26 cellular contexts compared by ENCODE assay signal in genomic region chr11:67657300-67657699, GRCh38. TPM values are rescaled to one million over a fixed set of nuclear protein-coding genes. Genes with fewer than 3 reads are reported as not detected.
DNase-seq lines count a peak whose midpoint lies in the region; ATAC-seq and TF ChIP-seq lines count a peak whose summit lies in the region.
"Had no signal": no experiment of that assay in that cellular context is flagged by ENCODE, and none has a peak within 500 bp of the region (broad histone marks: within the 10 kb centered on the region; RNA-seq: fewer than 3 reads in every experiment).

No MANE protein-coding gene starts in this region.

- no peaks in the 10 kb centered on the region for H3K36me3 Mint-ChIP-seq in activated CD8-positive, alpha-beta T cell treated with anti-CD3 and anti-CD28 coated beads for 36 hours (ENCODE audit: low read depth)
- H3K36me3 Mint-ChIP-seq in activated CD8-positive, alpha-beta T cell treated with anti-CD3 and anti-CD28 coated beads, Interleukin-2, amount 10 ng/mL, durations not matched to agents 7 days and 5 days (ENCODE audit: low read depth), result peaks cover 6% of the 10 kb centered on the region
- peaks cover 10% of the 10 kb centered on the region for H3K36me3 Mint-ChIP-seq in activated CD4-positive, alpha-beta memory T cell treated with anti-CD3 and anti-CD28 coated beads, Interleukin-2, amount 10 ng/mL, durations not matched to agents 7 days and 5 days (ENCODE audit: low read depth)
- H3K36me3 Mint-ChIP-seq: activated naive CD4-positive, alpha-beta T cell treated with anti-CD3 and anti-CD28 coated beads, Interleukin-2, amount 10 ng/mL, durations not matched to agents 7 days and 5 days; natural killer cell treated with Interleukin-12 subunit alpha and Interleukin-12 subunit beta and Interleukin-15 and Interleukin-18, amount 100 ng/mL, for 72 hours had no signal

- H3K27me3 ChIP-seq in prostate gland (replicated peaks; ENCODE audit: insufficient read depth), result no peaks in the 10 kb centered on the region
- H3K27me3 ChIP-seq: brain microvascular endothelial cell, hepatocyte, testis, vagina had no signal

- no peak for TF ChIP-seq CTCF in activated CD8-positive, alpha-beta T cell treated with anti-CD3 and anti-CD28 coated beads for 36 hours (IDR thresholded peaks at IDR 0.05)
- no peak for TF ChIP-seq CTCF in GM12865 (IDR thresholded peaks at IDR 0.05; ENCODE audit: insufficient read depth, low read depth, low read length, missing control alignments)
- TF ChIP-seq CTCF in prostate gland (IDR thresholded peaks at IDR 0.05), result no peak
- TF ChIP-seq CTCF in foreskin fibroblast (IDR thresholded peaks at IDR 0.05; ENCODE audit: low read depth, low read length), result no peak

- H3K4me3 ChIP-seq in GM12865 (ENCODE audit: low read depth, low read length) (no peak overlapping the region), prostate gland (no peak overlapping the region), foreskin fibroblast (ENCODE audit: low read depth in 1 of 2, low read length in 2 of 2) (no peak overlapping the region)
- H3K4me3 ChIP-seq: gastroesophageal sphincter, hepatocyte, testis, vagina had no signal

- H3K27me3 Mint-ChIP-seq in activated CD8-positive, alpha-beta T cell treated with anti-CD3 and anti-CD28 coated beads for 36 hours, result no peaks in the 10 kb centered on the region
- H3K27me3 Mint-ChIP-seq in activated CD8-positive, alpha-beta T cell treated with anti-CD3 and anti-CD28 coated beads, Interleukin-2, amount 10 ng/mL, durations not matched to agents 7 days and 5 days (ENCODE audit: low read depth), result no peaks in the 10 kb centered on the region
- H3K27me3 Mint-ChIP-seq in activated CD4-positive, alpha-beta memory T cell treated with anti-CD3 and anti-CD28 coated beads, Interleukin-2, amount 10 ng/mL, durations not matched to agents 7 days and 5 days, result peaks cover 12% of the 10 kb centered on the region
- H3K27me3 Mint-ChIP-seq: CD4-positive, alpha-beta T cell; stimulated activated naive B cell treated with anti-CD40 and anti-IgM and Interleukin-4, amounts not matched to agents 10 μg/mL and 1 μg/mL and 100 μg/mL, for 72 hours; T-helper 17 cell had no signal

- H3K4me1 ChIP-seq in prostate gland (replicated peaks), result no peaks in the 10 kb centered on the region
- H3K4me1 ChIP-seq: gastroesophageal sphincter, testis had no signal

- no peaks in the 10 kb centered on the region for H3K9me3 Mint-ChIP-seq in activated CD8-positive, alpha-beta T cell treated with anti-CD3 and anti-CD28 coated beads for 36 hours
- H3K9me3 Mint-ChIP-seq in activated CD8-positive, alpha-beta T cell treated with anti-CD3 and anti-CD28 coated beads, Interleukin-2, amount 10 ng/mL, durations not matched to agents 7 days and 5 days (ENCODE audit: insufficient read depth), result peaks cover 6% of the 10 kb centered on the region
- H3K9me3 Mint-ChIP-seq in activated CD4-positive, alpha-beta memory T cell treated with anti-CD3 and anti-CD28 coated beads, Interleukin-2, amount 10 ng/mL, durations not matched to agents 7 days and 5 days, result peaks cover 2% of the 10 kb centered on the region
- H3K9me3 Mint-ChIP-seq: CD4-positive, alpha-beta T cell; natural killer cell treated with Interleukin-12 subunit alpha and Interleukin-12 subunit beta and Interleukin-15 and Interleukin-18, amount 100 ng/mL, for 72 hours had no signal

- no peaks in the 10 kb centered on the region for H3K36me3 ChIP-seq in prostate gland
- H3K36me3 ChIP-seq: brain microvascular endothelial cell, gastroesophageal sphincter, vagina had no signal

- no peaks in the 10 kb centered on the region for H3K9me3 ChIP-seq in prostate gland
- H3K9me3 ChIP-seq: gastroesophageal sphincter, testis, vagina had no signal

- peak; percentile 35 for ATAC-seq in activated CD8-positive, alpha-beta T cell treated with anti-CD3 and anti-CD28 coated beads for 36 hours
- ATAC-seq in activated CD8-positive, alpha-beta T cell treated with anti-CD3 and anti-CD28 coated beads, Interleukin-2, amount 10 ng/mL, durations not matched to agents 7 days and 5 days, result no peak
- no peak for ATAC-seq in left colon
- ATAC-seq: gastroesophageal sphincter; SK-N-SH treated with all-trans-retinoic acid at 6 μM for 48 hours; stimulated activated naive B cell treated with anti-CD40 and anti-IgM and Interleukin-4, amounts not matched to agents 10 μg/mL and 1 μg/mL and 100 μg/mL, for 72 hours; T-helper 17 cell had no signal

- WGBS in prostate gland, result 42% methylated on average over 3 of the region's 3 CpGs

- DNase-seq in activated CD8-positive, alpha-beta T cell treated with anti-CD3 and anti-CD28 coated beads for 36 hours, result no peak
- no peak for DNase-seq in activated CD8-positive, alpha-beta T cell treated with anti-CD3 and anti-CD28 coated beads, Interleukin-2, amount 10 ng/mL, durations not matched to agents 7 days and 5 days
- DNase-seq in GM12865 (ENCODE audit: low read depth) (peak; percentile 48), prostate gland (ENCODE audit: low spot score) (no peak), foreskin fibroblast (no peak), left colon (no peak), NCI-H2196 (lab: John Stamatoyannopoulos, UW; ENCODE audit: unreplicated experiment) (no peak)
- DNase-seq in activated CD4-positive, alpha-beta memory T cell treated with anti-CD3 and anti-CD28 coated beads, Interleukin-2, amount 10 ng/mL, durations not matched to agents 7 days and 5 days, result no peak
- DNase-seq: activated CD4-positive, CD25-positive, alpha-beta regulatory T cell treated with anti-CD3 and anti-CD28 coated beads, Interleukin-2, amount 50 U/mL, for 72 hours; activated naive CD4-positive, alpha-beta T cell treated with anti-CD3 and anti-CD28 coated beads, Interleukin-2, amount 10 ng/mL, durations not matched to agents 7 days and 5 days; brain microvascular endothelial cell; CD4-positive, alpha-beta T cell; IMR-90; NCI-H1436 treated with DMSO at 0.1 percent for 48 hours; Right ventricle myocardium superior; stimulated activated naive B cell treated with anti-CD40 and anti-IgM and Interleukin-4, amounts not matched to agents 10 μg/mL and 1 μg/mL and 100 μg/mL, for 72 hours; T-helper 17 cell; testis had no signal

- peak overlapping the region; percentile 18 to 40 for H3K27ac ChIP-seq in prostate gland
- H3K27ac ChIP-seq: brain microvascular endothelial cell, gastroesophageal sphincter, hepatocyte, testis, vagina had no signal

- TF ChIP-seq POLR2A in prostate gland (IDR thresholded peaks at IDR 0.05), result no peak

- H3K4me1 Mint-ChIP-seq in activated CD8-positive, alpha-beta T cell treated with anti-CD3 and anti-CD28 coated beads for 36 hours (ENCODE audit: low read depth), result no peaks in the 10 kb centered on the region
- H3K4me1 Mint-ChIP-seq in activated CD8-positive, alpha-beta T cell treated with anti-CD3 and anti-CD28 coated beads, Interleukin-2, amount 10 ng/mL, durations not matched to agents 7 days and 5 days (ENCODE audit: low read depth), result peaks cover 8% of the 10 kb centered on the region
- peaks cover 12% of the 10 kb centered on the region for H3K4me1 Mint-ChIP-seq in activated CD4-positive, alpha-beta memory T cell treated with anti-CD3 and anti-CD28 coated beads, Interleukin-2, amount 10 ng/mL, durations not matched to agents 7 days and 5 days

- POLR2A ChIA-PET in activated CD8-positive, alpha-beta T cell treated with anti-CD3 and anti-CD28 coated beads for 36 hours (lab: Charles Lee), result interaction anchor here (1.0 kb wide), 1 partner anchor 28 kb away, joined by 3 read pairs; the partner anchor contains the start of gene NUDT8
- POLR2A ChIA-PET in activated CD8-positive, alpha-beta T cell treated with anti-CD3 and anti-CD28 coated beads, Interleukin-2, amount 10 ng/mL, durations not matched to agents 7 days and 5 days (lab: Charles Lee), result interaction anchor here (0.9 to 1.0 kb wide), 2 partner anchors 11 to 27 kb away, joined by 3 read pairs; partner anchors contain the start of gene NUDT8
- POLR2A ChIA-PET in activated CD4-positive, alpha-beta memory T cell treated with anti-CD3 and anti-CD28 coated beads, Interleukin-2, amount 10 ng/mL, durations not matched to agents 7 days and 5 days (lab: Charles Lee), result interaction anchor here (1.0 to 1.2 kb wide), 3 partner anchors 10 to 27 kb away, joined by 3 read pairs; no protein-coding TSS in a partner anchor

- H3K27ac Mint-ChIP-seq in activated CD8-positive, alpha-beta T cell treated with anti-CD3 and anti-CD28 coated beads for 36 hours, result peak overlapping the region; percentile 8
- no peak overlapping the region for H3K27ac Mint-ChIP-seq in activated CD8-positive, alpha-beta T cell treated with anti-CD3 and anti-CD28 coated beads, Interleukin-2, amount 10 ng/mL, durations not matched to agents 7 days and 5 days
- H3K27ac Mint-ChIP-seq in activated CD4-positive, alpha-beta memory T cell treated with anti-CD3 and anti-CD28 coated beads, Interleukin-2, amount 10 ng/mL, durations not matched to agents 7 days and 5 days, result peak overlapping the region; percentile 35
- H3K27ac Mint-ChIP-seq: activated naive CD4-positive, alpha-beta T cell treated with anti-CD3 and anti-CD28 coated beads, Interleukin-2, amount 10 ng/mL, durations not matched to agents 7 days and 5 days; CD4-positive, alpha-beta T cell; natural killer cell treated with Interleukin-12 subunit alpha and Interleukin-12 subunit beta and Interleukin-15 and Interleukin-18, amount 100 ng/mL, for 72 hours; stimulated activated naive B cell treated with anti-CD40 and anti-IgM and Interleukin-4, amounts not matched to agents 10 μg/mL and 1 μg/mL and 100 μg/mL, for 72 hours; T-helper 17 cell had no signal

- intact Hi-C loops in activated CD8-positive, alpha-beta T cell treated with anti-CD3 and anti-CD28 coated beads for 36 hours (cut with micrococcal nuclease), result no loop called here
- intact Hi-C loops in prostate gland (cut with DNase I) (no loop called here), left colon (cut with DNase I, micrococcal nuclease) (no loop called here)

- CTCF ChIA-PET in activated CD8-positive, alpha-beta T cell treated with anti-CD3 and anti-CD28 coated beads for 36 hours (lab: Charles Lee), result interaction anchor here (1.2 to 6.9 kb wide), 5 partner anchors 9 to 287 kb away, joined by 3 to 66 read pairs (median 7); partner anchors contain the start of gene NUDT8
- CTCF ChIA-PET in activated CD8-positive, alpha-beta T cell treated with anti-CD3 and anti-CD28 coated beads, Interleukin-2, amount 10 ng/mL, durations not matched to agents 7 days and 5 days (lab: Charles Lee), result interaction anchor here (1.4 to 6.8 kb wide), 4 partner anchors 9 to 43 kb away, joined by 3 to 81 read pairs (median 35); partner anchors contain the start of genes ACY3 and NUDT8
- CTCF ChIA-PET in activated CD4-positive, alpha-beta memory T cell treated with anti-CD3 and anti-CD28 coated beads, Interleukin-2, amount 10 ng/mL, durations not matched to agents 7 days and 5 days (lab: Charles Lee), result interaction anchor here (1.1 to 4.9 kb wide), 4 partner anchors 9 to 43 kb away, joined by 6 to 56 read pairs (median 10); partner anchors contain the start of gene NUDT8

- H3K4me3 Mint-ChIP-seq in activated CD8-positive, alpha-beta T cell treated with anti-CD3 and anti-CD28 coated beads for 36 hours, result no peak overlapping the region
- no peak overlapping the region for H3K4me3 Mint-ChIP-seq in activated CD8-positive, alpha-beta T cell treated with anti-CD3 and anti-CD28 coated beads, Interleukin-2, amount 10 ng/mL, durations not matched to agents 7 days and 5 days
- no peak overlapping the region for H3K4me3 Mint-ChIP-seq in activated CD4-positive, alpha-beta memory T cell treated with anti-CD3 and anti-CD28 coated beads, Interleukin-2, amount 10 ng/mL, durations not matched to agents 7 days and 5 days
- H3K4me3 Mint-ChIP-seq: activated naive CD4-positive, alpha-beta T cell treated with anti-CD3 and anti-CD28 coated beads, Interleukin-2, amount 10 ng/mL, durations not matched to agents 7 days and 5 days; CD4-positive, alpha-beta T cell; natural killer cell treated with Interleukin-12 subunit alpha and Interleukin-12 subunit beta and Interleukin-15 and Interleukin-18, amount 100 ng/mL, for 72 hours; stimulated activated naive B cell treated with anti-CD40 and anti-IgM and Interleukin-4, amounts not matched to agents 10 μg/mL and 1 μg/mL and 100 μg/mL, for 72 hours had no signal

RNA-seq across cellular contexts. Expression of gene ACY3, which starts 6.8 kb away (rescaled TPM):
- under 1 TPM; 0.31 to 0.61 TPM for total RNA-seq in activated CD8-positive, alpha-beta T cell treated with anti-CD3 and anti-CD28 coated beads for 36 hours
- under 1 TPM; 0.61 to 0.73 TPM for total RNA-seq in activated CD8-positive, alpha-beta T cell treated with anti-CD3 and anti-CD28 coated beads, Interleukin-2, amount 10 ng/mL, durations not matched to agents 7 days and 5 days
- total RNA-seq in activated CD4-positive, alpha-beta memory T cell treated with anti-CD3 and anti-CD28 coated beads, Interleukin-2, amount 10 ng/mL, durations not matched to agents 7 days and 5 days, result under 1 TPM; 0.18 to 0.25 TPM
- total RNA-seq in prostate gland (1 to 10 TPM in 1 of 2 donors, not detected in 1; 1.7 TPM), left colon (10 to 100 TPM; 13.1 to 17.7 TPM)
- total RNA-seq: fibroblast of lung; gastroesophageal sphincter; IMR-90; lung microvascular endothelial cell; natural killer cell treated with Interleukin-12 subunit alpha and Interleukin-12 subunit beta and Interleukin-15 and Interleukin-18, amount 100 ng/mL, for 72 hours; omental fat pad; Right ventricle myocardium superior; vagina had no signal

RNA-seq across cellular contexts. Expression of gene ALDH3B2, which starts 17.1 kb away (rescaled TPM):
- not detected for total RNA-seq in activated CD8-positive, alpha-beta T cell treated with anti-CD3 and anti-CD28 coated beads for 36 hours
- total RNA-seq in activated CD8-positive, alpha-beta T cell treated with anti-CD3 and anti-CD28 coated beads, Interleukin-2, amount 10 ng/mL, durations not matched to agents 7 days and 5 days, result not detected
- total RNA-seq in activated CD4-positive, alpha-beta memory T cell treated with anti-CD3 and anti-CD28 coated beads, Interleukin-2, amount 10 ng/mL, durations not matched to agents 7 days and 5 days, result not detected
- total RNA-seq in prostate gland (1 to 10 TPM; 1.8 to 4.4 TPM), left colon (under 1 TPM in 1 of 2 donors, not detected in 1; 0.73 TPM)
- total RNA-seq: CD4-positive, alpha-beta T cell; fibroblast of lung; IMR-90; lung microvascular endothelial cell; natural killer cell treated with Interleukin-12 subunit alpha and Interleukin-12 subunit beta and Interleukin-15 and Interleukin-18, amount 100 ng/mL, for 72 hours; omental fat pad; Right ventricle myocardium superior; T-helper 17 cell had no signal

RNA-seq across cellular contexts. Expression of gene TBX10, which starts 17.7 kb away (rescaled TPM):
- not detected for total RNA-seq in activated CD8-positive, alpha-beta T cell treated with anti-CD3 and anti-CD28 coated beads for 36 hours
- total RNA-seq in activated CD8-positive, alpha-beta T cell treated with anti-CD3 and anti-CD28 coated beads, Interleukin-2, amount 10 ng/mL, durations not matched to agents 7 days and 5 days, result not detected
- total RNA-seq in activated CD4-positive, alpha-beta memory T cell treated with anti-CD3 and anti-CD28 coated beads, Interleukin-2, amount 10 ng/mL, durations not matched to agents 7 days and 5 days, result not detected
- total RNA-seq in prostate gland, result not detected
- 10 to 100 TPM; 12.9 to 27.1 TPM for total RNA-seq in left colon
- total RNA-seq: CD4-positive, alpha-beta T cell; fibroblast of lung; gastroesophageal sphincter; IMR-90; lung microvascular endothelial cell; natural killer cell treated with Interleukin-12 subunit alpha and Interleukin-12 subunit beta and Interleukin-15 and Interleukin-18, amount 100 ng/mL, for 72 hours; omental fat pad; T-helper 17 cell; vagina had no signal

RNA-seq across cellular contexts. Expression of gene NUDT8, which starts 27.6 kb away (rescaled TPM):
- 10 to 100 TPM; 35.5 to 39.5 TPM for total RNA-seq in activated CD8-positive, alpha-beta T cell treated with anti-CD3 and anti-CD28 coated beads for 36 hours
- 10 to 100 TPM; 18.6 to 20.1 TPM for total RNA-seq in activated CD8-positive, alpha-beta T cell treated with anti-CD3 and anti-CD28 coated beads, Interleukin-2, amount 10 ng/mL, durations not matched to agents 7 days and 5 days
- total RNA-seq in activated CD4-positive, alpha-beta memory T cell treated with anti-CD3 and anti-CD28 coated beads, Interleukin-2, amount 10 ng/mL, durations not matched to agents 7 days and 5 days, result 10 to 100 TPM in 1 of 2 experiments, 1 to 10 TPM in 1; 9.3 to 10.8 TPM
- total RNA-seq in prostate gland, result 10 to 100 TPM in 1 of 2 donors, 1 to 10 TPM in 1; 7.2 to 29.2 TPM
- 10 to 100 TPM; 28.8 to 49.8 TPM for total RNA-seq in left colon

RNA-seq across cellular contexts. Expression of gene NDUFV1, which starts 50.6 kb away (rescaled TPM):
- 100 to 1,000 TPM; 315 to 317 TPM for total RNA-seq in activated CD8-positive, alpha-beta T cell treated with anti-CD3 and anti-CD28 coated beads for 36 hours
- 100 to 1,000 TPM; 250 to 258 TPM for total RNA-seq in activated CD8-positive, alpha-beta T cell treated with anti-CD3 and anti-CD28 coated beads, Interleukin-2, amount 10 ng/mL, durations not matched to agents 7 days and 5 days
- total RNA-seq in activated CD4-positive, alpha-beta memory T cell treated with anti-CD3 and anti-CD28 coated beads, Interleukin-2, amount 10 ng/mL, durations not matched to agents 7 days and 5 days, result 100 to 1,000 TPM; 174 to 193 TPM
- total RNA-seq in prostate gland (100 to 1,000 TPM; 190 to 260 TPM), left colon (100 to 1,000 TPM; 292 to 377 TPM)

Comparison
In these comparisons a context has a peak if more than half of its experiments do, and no peak if none do; other contexts are left out.
1. RNA of gene ACY3, which starts 6.8 kb away (total RNA-seq): 13.1 to 17.7 TPM in left colon; 1.7 TPM in prostate gland, 0.61 to 0.73 TPM in activated CD8-positive, alpha-beta T cell treated with anti-CD3 and anti-CD28 coated beads, Interleukin-2, amount 10 ng/mL, durations not matched to agents 7 days and 5 days, 0.31 to 0.61 TPM in activated CD8-positive, alpha-beta T cell treated with anti-CD3 and anti-CD28 coated beads for 36 hours and 0.18 to 0.25 TPM in activated CD4-positive, alpha-beta memory T cell treated with anti-CD3 and anti-CD28 coated beads, Interleukin-2, amount 10 ng/mL, durations not matched to agents 7 days and 5 days; every median in the first group is over 4 times any median in the second.
2. RNA of gene TBX10, which starts 17.7 kb away (total RNA-seq): 12.9 to 27.1 TPM in left colon; not detected in activated CD8-positive, alpha-beta T cell treated with anti-CD3 and anti-CD28 coated beads for 36 hours, not detected in activated CD8-positive, alpha-beta T cell treated with anti-CD3 and anti-CD28 coated beads, Interleukin-2, amount 10 ng/mL, durations not matched to agents 7 days and 5 days, not detected in activated CD4-positive, alpha-beta memory T cell treated with anti-CD3 and anti-CD28 coated beads, Interleukin-2, amount 10 ng/mL, durations not matched to agents 7 days and 5 days and not detected in prostate gland; every median in the first group is over 10 times any median in the second.